11 cellular contexts compared by ENCODE assay signal in the genomic region with DNA sequence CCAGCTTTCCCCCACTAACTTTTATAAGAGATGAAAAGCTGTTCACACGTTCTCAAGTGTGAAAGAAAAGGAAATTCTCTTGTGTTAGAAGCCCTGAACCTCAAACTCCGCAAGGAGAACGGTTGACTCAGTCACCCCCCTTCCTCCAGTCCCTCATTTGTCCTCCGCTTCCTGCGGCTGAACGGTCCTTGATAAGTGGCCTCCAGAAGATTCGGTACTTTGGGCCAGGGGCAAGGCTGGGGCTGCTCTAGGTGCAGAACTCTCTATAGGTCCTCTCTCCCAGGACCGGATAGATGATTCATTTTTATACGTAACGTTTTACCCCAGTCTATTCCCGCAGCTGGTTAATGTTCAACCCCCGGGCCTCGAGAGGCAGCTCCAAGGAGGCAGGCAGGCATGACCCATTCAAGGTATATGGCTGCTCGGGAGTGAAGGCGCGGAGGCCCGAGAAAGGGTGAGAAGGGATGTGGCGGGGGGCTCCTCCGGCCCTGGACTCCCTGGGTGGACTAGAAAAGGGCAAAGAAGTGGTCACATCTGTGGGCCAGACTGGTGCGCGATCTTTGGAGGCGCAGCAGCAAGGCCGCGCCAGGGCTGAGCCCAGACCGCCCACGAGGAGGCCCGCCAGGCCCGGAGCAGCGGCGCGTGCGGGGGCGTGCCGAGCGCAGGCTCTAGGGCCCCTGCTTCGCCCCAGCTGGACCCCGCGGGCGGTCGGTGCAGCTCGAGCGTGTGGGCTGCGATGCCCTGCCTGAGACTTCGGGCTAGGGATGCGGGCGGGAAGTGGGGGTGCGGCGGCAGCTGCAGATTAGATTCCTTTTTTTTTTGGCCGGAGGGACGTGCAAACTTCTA. TPM values are rescaled to one million over a fixed set of nuclear protein-coding genes. Genes with fewer than 3 reads are reported as not detected.
DNase-seq lines count a peak whose midpoint lies in the region; ATAC-seq and TF ChIP-seq lines count a peak whose summit lies in the region.
"Had no signal": no experiment of that assay in that cellular context is flagged by ENCODE, and none has a peak within 500 bp of the region (broad histone marks: within the 10 kb centered on the region; RNA-seq: fewer than 3 reads in every experiment).

No MANE protein-coding gene starts in this region.

- H3K36me3 ChIP-seq in endodermal cell (ENCODE audit: control insufficient read depth, insufficient read depth, low read length) (peaks cover 57% of the 10 kb centered on the region), thoracic aorta (no peaks in the 10 kb centered on the region)

- H3K4me3 ChIP-seq in endodermal cell (ENCODE audit: low read length) = peak overlapping the region; percentile 10
- peak overlapping the region; percentile 47 for H3K4me3 ChIP-seq in thoracic aorta

- no peaks in the 10 kb centered on the region for H3K27me3 ChIP-seq in endodermal cell (ENCODE audit: control insufficient read depth, insufficient read depth, low read length, poor library complexity, severe bottlenecking)
- H3K27me3 ChIP-seq in thoracic aorta (replicated peaks; ENCODE audit: insufficient read depth) = peaks cover 32% of the 10 kb centered on the region

- H3K36me3 Mint-ChIP-seq in activated naive CD4-positive, alpha-beta T cell treated with anti-CD3 and anti-CD28 coated beads, Interleukin-2, amount 50 U/mL, for 24 hours = no peaks in the 10 kb centered on the region
- H3K36me3 Mint-ChIP-seq in endodermal cell (ENCODE audit: low read depth) = peaks cover 48% of the 10 kb centered on the region
- H3K36me3 Mint-ChIP-seq: activated naive CD8-positive, alpha-beta T cell treated with anti-CD3 and anti-CD28 coated beads for 36 hours had no signal

- no peak overlapping the region for H3K27ac ChIP-seq in endodermal cell (ENCODE audit: low read depth, low read length)
- H3K27ac ChIP-seq in thoracic aorta = no peak overlapping the region
- H3K27ac ChIP-seq: HL-60 had no signal

- peak; percentile 54 for ATAC-seq in HG03039 (IDR thresholded peaks at IDR 0.05; ENCODE audit: unreplicated experiment)
- no peak for ATAC-seq in thoracic aorta (ENCODE audit: insufficient number of reproducible peaks, low FRiP score, low read depth)
- ATAC-seq: Panc1 had no signal

- peaks cover 24% of the 10 kb centered on the region for H3K4me1 ChIP-seq in endodermal cell (ENCODE audit: control insufficient read depth, insufficient read depth, low read length)
- H3K4me1 ChIP-seq in thoracic aorta (ENCODE audit: control insufficient read depth in 1 of 2, low read depth in 2 of 2) = peaks cover 2 to 10% of the 10 kb centered on the region in 2 donors

- H3K9me3 ChIP-seq in endodermal cell (ENCODE audit: control insufficient read depth, low read length) (no peaks in the 10 kb centered on the region), thoracic aorta (no peaks in the 10 kb centered on the region)

- peak overlapping the region; percentile 3 for H3K4me3 Mint-ChIP-seq in activated naive CD4-positive, alpha-beta T cell treated with anti-CD3 and anti-CD28 coated beads, Interleukin-2, amount 50 U/mL, for 24 hours
- peak overlapping the region; percentile 30 for H3K4me3 Mint-ChIP-seq in endodermal cell
- H3K4me3 Mint-ChIP-seq: activated naive CD8-positive, alpha-beta T cell treated with anti-CD3 and anti-CD28 coated beads for 36 hours had no signal

- H3K4me1 Mint-ChIP-seq in activated naive CD4-positive, alpha-beta T cell treated with anti-CD3 and anti-CD28 coated beads, Interleukin-2, amount 50 U/mL, for 24 hours = no peaks in the 10 kb centered on the region
- peaks cover 39% of the 10 kb centered on the region for H3K4me1 Mint-ChIP-seq in endodermal cell

- no peak for DNase-seq in activated naive CD4-positive, alpha-beta T cell (lab: John Stamatoyannopoulos, UW)
- DNase-seq in endodermal cell (peak; percentile 62), thoracic aorta (ENCODE audit: low spot score) (no peak), AG08395 (ENCODE audit: low spot score) (no peak), MV-4-11 (lab: John Stamatoyannopoulos, UW) (no peak)
- DNase-seq in activated CD4-positive, alpha-beta T cell treated with anti-CD3 and anti-CD28 coated beads, Interleukin-2, amount 50 U/mL, for 1 hour = no peak
- DNase-seq: activated naive CD8-positive, alpha-beta T cell treated with anti-CD3 and anti-CD28 coated beads for 36 hours had no signal

- peaks cover 53% of the 10 kb centered on the region for H3K27me3 Mint-ChIP-seq in activated naive CD4-positive, alpha-beta T cell treated with anti-CD3 and anti-CD28 coated beads, Interleukin-2, amount 50 U/mL, for 24 hours
- H3K27me3 Mint-ChIP-seq in endodermal cell (ENCODE audit: insufficient read depth) = peaks cover 3% of the 10 kb centered on the region

- H3K9ac ChIP-seq in endodermal cell (ENCODE audit: extremely low read depth, low read length, poor library complexity, severe bottlenecking) = no peak overlapping the region

- H3K9me3 Mint-ChIP-seq in activated naive CD4-positive, alpha-beta T cell treated with anti-CD3 and anti-CD28 coated beads, Interleukin-2, amount 50 U/mL, for 24 hours = no peaks in the 10 kb centered on the region
- H3K9me3 Mint-ChIP-seq in endodermal cell = no peaks in the 10 kb centered on the region

- WGBS in endodermal cell (ENCODE audit: insufficient coverage in 1 of 2, insufficient read length in 1 of 2), 2 experiments = 96 to 98% methylated on average over 29 to 50 of the region's 50 CpGs

- TF ChIP-seq CTCF in endodermal cell (conservative IDR thresholded peaks at IDR 0.05) = no peak
- no peak for TF ChIP-seq CTCF in thoracic aorta (IDR thresholded peaks at IDR 0.05)

- H3K27ac Mint-ChIP-seq in activated naive CD4-positive, alpha-beta T cell treated with anti-CD3 and anti-CD28 coated beads, Interleukin-2, amount 50 U/mL, for 24 hours = no peak overlapping the region
- H3K27ac Mint-ChIP-seq in endodermal cell = no peak overlapping the region
- H3K27ac Mint-ChIP-seq: activated naive CD8-positive, alpha-beta T cell treated with anti-CD3 and anti-CD28 coated beads for 36 hours had no signal

RNA-seq across cellular contexts. Expression of gene PITX2, which starts 11.7 kb away (rescaled TPM):
- total RNA-seq in endodermal cell = 10 to 100 TPM; 28.8 to 32.7 TPM
- polyA plus RNA-seq in endodermal cell (2013, experiment 1 of 2) = 27.2 TPM
- 34.7 TPM for polyA plus RNA-seq in endodermal cell (2013, experiment 2 of 2)
- total RNA-seq in thoracic aorta = not detected
- total RNA-seq: activated naive CD8-positive, alpha-beta T cell treated with anti-CD3 and anti-CD28 coated beads for 36 hours had no signal

Comparison
In these comparisons a context has a peak if more than half of its experiments do, and no peak if none do; other contexts are left out.
1. RNA of gene PITX2, which starts 11.7 kb away (total RNA-seq): 28.8 to 32.7 TPM in endodermal cell; not detected in thoracic aorta; every median in the first group is over 10 times any median in the second.